In genomic region chr14:69693823-69694729, GRCh38 we compare ENCODE assay signal across 9 cellular contexts.
A peak's percentile ranks its signal among the peaks of the same experiment; 100 is the strongest.
DNase-seq lines count a peak whose midpoint lies in the region; ATAC-seq lines count a peak whose summit lies in the region.
"Had no signal": no experiment of that assay in that cellular context is flagged by ENCODE, and none has a peak within 500 bp of the region (broad histone marks: within the 10 kb centered on the region; RNA-seq: fewer than 3 reads in every experiment).

No MANE protein-coding gene starts in this region.

- H3K4me3 Mint-ChIP-seq in CD4-positive, CD25-positive, alpha-beta regulatory T cell: peak overlapping the region in 1 of 4 donors; percentile 31

- no peak overlapping the region for H3K23ac ChIP-seq in mesendoderm (ENCODE audit: low read length)

- H3K4ac ChIP-seq in mesendoderm (ENCODE audit: low read depth, low read length): no peak overlapping the region

- H2BK120ac ChIP-seq in mesendoderm (ENCODE audit: low read depth, low read length): no peak overlapping the region

- no peak overlapping the region for H3K18ac ChIP-seq in mesendoderm (ENCODE audit: low read length)

- H3K9ac ChIP-seq in adipocyte (ENCODE audit: low read length): peak overlapping the region; percentile 56
- H3K9ac ChIP-seq in mesendoderm (ENCODE audit: low read length): no peak overlapping the region

- H3K79me1 ChIP-seq in mesendoderm (ENCODE audit: low read length): no peaks in the 10 kb centered on the region

- DNase-seq in CD4-positive, CD25-positive, alpha-beta regulatory T cell: no peak
- DNase-seq in adipocyte (ENCODE audit: low read depth) (no peak), mesendoderm (peak; percentile 8), NCI-H1436 treated with DMSO at 0.1 percent for 48 hours (lab: John Stamatoyannopoulos, UW) (no peak), GOT3 (lab: John Stamatoyannopoulos, UW) (no peak)
- DNase-seq: occipital lobe had no signal

- H3K79me2 ChIP-seq in mesendoderm (ENCODE audit: control insufficient read depth, insufficient read depth, low read length): no peaks in the 10 kb centered on the region

- H3K27me3 ChIP-seq in CD4-positive, CD25-positive, alpha-beta regulatory T cell (ENCODE audit: control insufficient read depth, insufficient read depth, low read length): no peaks in the 10 kb centered on the region
- no peaks in the 10 kb centered on the region for H3K27me3 ChIP-seq in adipocyte (replicated peaks; ENCODE audit: control insufficient read depth, insufficient read depth, low read length)
- H3K27me3 ChIP-seq in mesendoderm (ENCODE audit: insufficient read depth, low read length, poor library complexity): no peaks in the 10 kb centered on the region

- ATAC-seq in CD4-positive, CD25-positive, alpha-beta regulatory T cell (ENCODE audit: low read depth in 2 of 2): no peak
- peak; percentile 43 for ATAC-seq in HG02588 (IDR thresholded peaks at IDR 0.05; ENCODE audit: unreplicated experiment)
- ATAC-seq in HG02678 (IDR thresholded peaks at IDR 0.05; ENCODE audit: unreplicated experiment): no peak
- ATAC-seq in HG03196 (IDR thresholded peaks at IDR 0.05; ENCODE audit: unreplicated experiment): no peak

- no peak overlapping the region for H2BK15ac ChIP-seq in mesendoderm (replicated peaks; ENCODE audit: low read depth)

- no CpG with 5 or more reads among the region's 4 CpGs for WGBS in mesendoderm (ENCODE audit: extremely low coverage, insufficient coverage, low lambda C conversion rate)

- peak overlapping the region; percentile 15 to 48 (median 36) for H3K27ac Mint-ChIP-seq in CD4-positive, CD25-positive, alpha-beta regulatory T cell

- no peak overlapping the region for H3K4me3 ChIP-seq in CD4-positive, CD25-positive, alpha-beta regulatory T cell (ENCODE audit: low read depth, low read length)
- peak overlapping the region; percentile 29 for H3K4me3 ChIP-seq in adipocyte (ENCODE audit: low read length)
- no peak overlapping the region for H3K4me3 ChIP-seq in mesendoderm (ENCODE audit: low read length)

- no peak overlapping the region for H2AK5ac ChIP-seq in mesendoderm (ENCODE audit: low read length)

- H3K27me3 Mint-ChIP-seq in CD4-positive, CD25-positive, alpha-beta regulatory T cell: no peaks in the 10 kb centered on the region

- H2BK5ac ChIP-seq in mesendoderm (ENCODE audit: low read length): no peak overlapping the region

- H3K36me3 ChIP-seq in CD4-positive, CD25-positive, alpha-beta regulatory T cell (ENCODE audit: control insufficient read depth, insufficient read depth, low read length): peaks cover 18% of the 10 kb centered on the region
- no peaks in the 10 kb centered on the region for H3K36me3 ChIP-seq in adipocyte (ENCODE audit: control insufficient read depth, insufficient read depth, low read length, severe bottlenecking)
- H3K36me3 ChIP-seq in mesendoderm (ENCODE audit: control insufficient read depth, insufficient read depth, low read length): no peaks in the 10 kb centered on the region

- no peak overlapping the region for H3K27ac ChIP-seq in CD4-positive, CD25-positive, alpha-beta regulatory T cell (ENCODE audit: insufficient read depth, low read length, poor library complexity, severe bottlenecking)
- no peak overlapping the region for H3K27ac ChIP-seq in mesendoderm (ENCODE audit: low read depth, low read length)

- H3K4me2 ChIP-seq in mesendoderm (ENCODE audit: low read length): no peak overlapping the region

- no peaks in the 10 kb centered on the region for H3K9me3 Mint-ChIP-seq in CD4-positive, CD25-positive, alpha-beta regulatory T cell

- no peak overlapping the region for H4K5ac ChIP-seq in mesendoderm (ENCODE audit: low read length)

- H3K9me3 ChIP-seq in CD4-positive, CD25-positive, alpha-beta regulatory T cell (ENCODE audit: control insufficient read depth in 2 of 2, low read length in 2 of 2): no peaks in the 10 kb centered on the region
- no peaks in the 10 kb centered on the region for H3K9me3 ChIP-seq in adipocyte (ENCODE audit: control insufficient read depth, low read length)

- no peak overlapping the region for H4K8ac ChIP-seq in mesendoderm (ENCODE audit: low read depth, low read length)

- no peak overlapping the region for H3K56ac ChIP-seq in mesendoderm (ENCODE audit: low read length)

- peaks cover 13% of the 10 kb centered on the region for H3K36me3 Mint-ChIP-seq in CD4-positive, CD25-positive, alpha-beta regulatory T cell

- H3K4me1 ChIP-seq in CD4-positive, CD25-positive, alpha-beta regulatory T cell (ENCODE audit: control insufficient read depth, insufficient read depth, low read length, poor library complexity, severe bottlenecking): peaks cover 31% of the 10 kb centered on the region
- peaks cover 45% of the 10 kb centered on the region for H3K4me1 ChIP-seq in adipocyte (ENCODE audit: control insufficient read depth, insufficient read depth, low read length)
- peaks cover 16% of the 10 kb centered on the region for H3K4me1 ChIP-seq in mesendoderm (ENCODE audit: control insufficient read depth, low read depth, low read length)

- peaks cover 25 to 88% (median 62%) of the 10 kb centered on the region in 4 donors for H3K4me1 Mint-ChIP-seq in CD4-positive, CD25-positive, alpha-beta regulatory T cell
